Comparison of ENCODE assay signal across 8 cellular contexts in the genomic region with DNA sequence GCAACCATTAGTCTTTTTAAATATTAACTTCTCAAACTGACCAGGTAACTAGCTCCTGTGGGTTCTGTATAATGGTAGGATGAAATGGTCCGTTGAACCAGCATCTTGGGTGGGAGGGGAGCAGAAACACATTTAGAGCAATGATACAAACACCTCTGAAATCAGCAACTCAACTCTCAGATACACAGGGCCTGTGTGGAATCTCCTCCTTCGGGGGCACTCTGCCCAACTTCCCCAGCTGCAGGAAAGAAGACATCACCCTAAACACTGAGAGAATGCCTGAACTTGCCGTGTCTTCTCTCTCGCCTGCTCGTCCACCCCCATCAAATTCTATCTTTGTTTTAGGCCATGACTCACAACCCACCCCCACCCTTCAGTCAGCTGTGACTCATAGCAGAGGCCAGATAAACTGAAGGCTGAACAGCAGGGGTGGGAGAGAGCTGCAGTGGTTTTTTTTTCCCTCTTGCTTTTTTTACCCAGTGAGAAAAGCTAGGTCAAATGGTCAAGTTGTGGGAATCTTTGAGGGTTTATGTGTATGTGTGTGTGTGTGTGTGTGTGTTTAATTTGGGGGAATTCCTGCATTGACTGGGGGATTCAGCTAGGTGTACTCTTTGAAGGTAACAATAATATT.
A peak's percentile ranks its signal among the peaks of the same experiment; 100 is the strongest.
DNase-seq lines count a peak whose midpoint lies in the region; ATAC-seq and TF ChIP-seq lines count a peak whose summit lies in the region.

No MANE protein-coding gene starts in this region.

- no peaks in the 10 kb centered on the region for H3K36me3 ChIP-seq in SK-N-SH (replicated peaks in 1 of 2; ENCODE audit: control insufficient read depth in 1 of 2, insufficient read depth in 2 of 2, low read length in 1 of 2)

- no peak overlapping the region for H3K4me3 ChIP-seq in SK-N-SH (ENCODE audit: low read depth in 2 of 2, low read length in 1 of 2)

- no peaks in the 10 kb centered on the region for H4K20me1 ChIP-seq in SK-N-SH (ENCODE audit: insufficient read depth)

- peak overlapping the region; percentile 31 for H3K4me2 ChIP-seq in SK-N-SH

- CTCF ChIA-PET in SK-N-SH (lab: Yijun Ruan, JAX) = interaction anchor here (0.6 to 1.5 kb wide), 4 partner anchors 14 to 1289 kb away, joined by 3 to 4 read pairs (median 4); no protein-coding TSS in a partner anchor

- H3K27ac ChIP-seq in SK-N-SH (ENCODE audit: low read depth in 2 of 2, low read length in 1 of 2) = peak overlapping the region; percentile 8 to 91; a peak in 3 of 4 replicates

- H3K9me3 ChIP-seq in SK-N-SH = no peaks in the 10 kb centered on the region

- no peaks in the 10 kb centered on the region for H3K79me2 ChIP-seq in SK-N-SH (ENCODE audit: insufficient read depth)

- no peaks in the 10 kb centered on the region for H3K27me3 ChIP-seq in SK-N-SH (ENCODE audit: insufficient read depth)

- peak; percentile 33 for DNase-seq in SK-N-SH
- DNase-seq in foreskin melanocyte = peak; percentile 91
- DNase-seq in pons (ENCODE audit: low spot score) = peak; percentile 55
- no peak for DNase-seq in KG1 (lab: John Stamatoyannopoulos, UW)
- DNase-seq in NCI-H345 (lab: John Stamatoyannopoulos, UW) = no peak

- POLR2A ChIA-PET in SK-N-SH (lab: Yijun Ruan, JAX) = no interaction called here

- peak; percentile 20; the same call in 1 of the 2 replicates for TF ChIP-seq RAD21 in SK-N-SH (IDR thresholded peaks at IDR 0.05; ENCODE audit: low read length)

- peak; percentile 62 to 95 for TF ChIP-seq EP300 in SK-N-SH (IDR thresholded peaks at IDR 0.05; ENCODE audit: borderline replicate concordance in 1 of 2, low read depth in 1 of 2, low read length in 1 of 2)

- peak overlapping the region; percentile 19; the same call in 1 of the 2 replicates for H3K9ac ChIP-seq in SK-N-SH

- H2AFZ ChIP-seq in SK-N-SH (ENCODE audit: low read depth) = peak overlapping the region; percentile 73; the same call in 1 of the 2 replicates

- H3K4me1 ChIP-seq in SK-N-SH (ENCODE audit: control insufficient read depth in 1 of 2, insufficient read depth in 2 of 2, low read depth in 1 of 2, low read length in 1 of 2) = peaks cover 0 to 11% of the 10 kb centered on the region in 2 experiments; a peak in 3 of 4 replicates

- H3F3A ChIP-seq in SK-N-SH (replicated peaks; ENCODE audit: insufficient read depth) = peaks cover 3% of the 10 kb centered on the region

- WGBS in SK-N-SH (ENCODE audit: low lambda C conversion rate) = 15% methylated on average over 5 of the region's 5 CpGs

- no peaks in the 10 kb centered on the region for H3K9me2 ChIP-seq in SK-N-SH

- ATAC-seq in GM18909 (IDR thresholded peaks at IDR 0.05; ENCODE audit: poor library complexity, unreplicated experiment) (peak; percentile 79), HG03196 (IDR thresholded peaks at IDR 0.05; ENCODE audit: unreplicated experiment) (peak; percentile 65), HG03439 (IDR thresholded peaks at IDR 0.05; ENCODE audit: unreplicated experiment) (no peak)

- TF ChIP-seq CTCF in SK-N-SH (IDR thresholded peaks at IDR 0.05) = no peak

TF ChIP-seq in SK-N-SH, 30 proteins besides CTCF, POLR2A, EP300 and RAD21 (continues in another document):
- TF ChIP-seq FOSL2 (IDR thresholded peaks at IDR 0.05; ENCODE audit: borderline replicate concordance, low read depth) (peak; percentile 100), NRF1 (IDR thresholded peaks at IDR 0.05; ENCODE audit: low read depth, low read length) (no peak), FOXJ3 (CRISPR knock-in tag; IDR thresholded peaks at IDR 0.05) (no peak), RXRA (IDR thresholded peaks at IDR 0.05; ENCODE audit: borderline replicate concordance, low read depth) (peak; percentile 96), SIN3A (IDR thresholded peaks at IDR 0.05; ENCODE audit: borderline replicate concordance, low read depth, low read length) (0 out of 2 replicates have a peak, but pooled peaks have one; percentile 38), NFIC (IDR thresholded peaks at IDR 0.05; ENCODE audit: borderline replicate concordance) (peak; percentile 81), TEAD4 (IDR thresholded peaks at IDR 0.05; ENCODE audit: borderline replicate concordance, insufficient read depth) (peak; percentile 57; the same call in 1 of the 2 replicates), TAF1 (IDR thresholded peaks at IDR 0.05; ENCODE audit: borderline replicate concordance, low read depth, low read length) (no peak), JUND (IDR thresholded peaks at IDR 0.05) (peak; percentile 100), EZH2phosphoT487 (IDR thresholded peaks at IDR 0.05; ENCODE audit: borderline replicate concordance, low read depth) (no peak), RCOR1 (IDR thresholded peaks at IDR 0.05; ENCODE audit: low read length) (no peak), RFX5 (IDR thresholded peaks at IDR 0.05; ENCODE audit: low read length) (no peak), GABPA (IDR thresholded peaks at IDR 0.05; ENCODE audit: low read depth) (no peak), GATA2 (CRISPR knock-in tag; IDR thresholded peaks at IDR 0.05) (no peak), ELF1 (IDR thresholded peaks at IDR 0.05) (no peak; the same call in 1 of the 2 replicates), MXI1 (IDR thresholded peaks at IDR 0.05; ENCODE audit: low read depth, low read length) (no peak)
- TF ChIP-seq, protein P1, sequence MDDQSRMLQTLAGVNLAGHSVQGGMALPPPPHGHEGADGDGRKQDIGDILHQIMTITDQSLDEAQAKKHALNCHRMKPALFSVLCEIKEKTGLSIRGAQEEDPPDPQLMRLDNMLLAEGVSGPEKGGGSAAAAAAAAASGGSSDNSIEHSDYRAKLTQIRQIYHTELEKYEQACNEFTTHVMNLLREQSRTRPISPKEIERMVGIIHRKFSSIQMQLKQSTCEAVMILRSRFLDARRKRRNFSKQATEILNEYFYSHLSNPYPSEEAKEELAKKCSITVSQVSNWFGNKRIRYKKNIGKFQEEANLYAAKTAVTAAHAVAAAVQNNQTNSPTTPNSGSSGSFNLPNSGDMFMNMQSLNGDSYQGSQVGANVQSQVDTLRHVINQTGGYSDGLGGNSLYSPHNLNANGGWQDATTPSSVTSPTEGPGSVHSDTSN (IDR thresholded peaks at IDR 0.05) = peak; percentile 86
- TF ChIP-seq, protein P2, sequence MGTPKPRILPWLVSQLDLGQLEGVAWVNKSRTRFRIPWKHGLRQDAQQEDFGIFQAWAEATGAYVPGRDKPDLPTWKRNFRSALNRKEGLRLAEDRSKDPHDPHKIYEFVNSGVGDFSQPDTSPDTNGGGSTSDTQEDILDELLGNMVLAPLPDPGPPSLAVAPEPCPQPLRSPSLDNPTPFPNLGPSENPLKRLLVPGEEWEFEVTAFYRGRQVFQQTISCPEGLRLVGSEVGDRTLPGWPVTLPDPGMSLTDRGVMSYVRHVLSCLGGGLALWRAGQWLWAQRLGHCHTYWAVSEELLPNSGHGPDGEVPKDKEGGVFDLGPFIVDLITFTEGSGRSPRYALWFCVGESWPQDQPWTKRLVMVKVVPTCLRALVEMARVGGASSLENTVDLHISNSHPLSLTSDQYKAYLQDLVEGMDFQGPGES (IDR thresholded peaks at IDR 0.05; ENCODE audit: low read depth, low read length) = no peak
- TF ChIP-seq, protein P3, sequence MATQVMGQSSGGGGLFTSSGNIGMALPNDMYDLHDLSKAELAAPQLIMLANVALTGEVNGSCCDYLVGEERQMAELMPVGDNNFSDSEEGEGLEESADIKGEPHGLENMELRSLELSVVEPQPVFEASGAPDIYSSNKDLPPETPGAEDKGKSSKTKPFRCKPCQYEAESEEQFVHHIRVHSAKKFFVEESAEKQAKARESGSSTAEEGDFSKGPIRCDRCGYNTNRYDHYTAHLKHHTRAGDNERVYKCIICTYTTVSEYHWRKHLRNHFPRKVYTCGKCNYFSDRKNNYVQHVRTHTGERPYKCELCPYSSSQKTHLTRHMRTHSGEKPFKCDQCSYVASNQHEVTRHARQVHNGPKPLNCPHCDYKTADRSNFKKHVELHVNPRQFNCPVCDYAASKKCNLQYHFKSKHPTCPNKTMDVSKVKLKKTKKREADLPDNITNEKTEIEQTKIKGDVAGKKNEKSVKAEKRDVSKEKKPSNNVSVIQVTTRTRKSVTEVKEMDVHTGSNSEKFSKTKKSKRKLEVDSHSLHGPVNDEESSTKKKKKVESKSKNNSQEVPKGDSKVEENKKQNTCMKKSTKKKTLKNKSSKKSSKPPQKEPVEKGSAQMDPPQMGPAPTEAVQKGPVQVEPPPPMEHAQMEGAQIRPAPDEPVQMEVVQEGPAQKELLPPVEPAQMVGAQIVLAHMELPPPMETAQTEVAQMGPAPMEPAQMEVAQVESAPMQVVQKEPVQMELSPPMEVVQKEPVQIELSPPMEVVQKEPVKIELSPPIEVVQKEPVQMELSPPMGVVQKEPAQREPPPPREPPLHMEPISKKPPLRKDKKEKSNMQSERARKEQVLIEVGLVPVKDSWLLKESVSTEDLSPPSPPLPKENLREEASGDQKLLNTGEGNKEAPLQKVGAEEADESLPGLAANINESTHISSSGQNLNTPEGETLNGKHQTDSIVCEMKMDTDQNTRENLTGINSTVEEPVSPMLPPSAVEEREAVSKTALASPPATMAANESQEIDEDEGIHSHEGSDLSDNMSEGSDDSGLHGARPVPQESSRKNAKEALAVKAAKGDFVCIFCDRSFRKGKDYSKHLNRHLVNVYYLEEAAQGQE (IDR thresholded peaks at IDR 0.05; ENCODE audit: low read depth, low read length) = peak; percentile 71; the same call in 1 of the 2 replicates
- TF ChIP-seq, protein P4, sequence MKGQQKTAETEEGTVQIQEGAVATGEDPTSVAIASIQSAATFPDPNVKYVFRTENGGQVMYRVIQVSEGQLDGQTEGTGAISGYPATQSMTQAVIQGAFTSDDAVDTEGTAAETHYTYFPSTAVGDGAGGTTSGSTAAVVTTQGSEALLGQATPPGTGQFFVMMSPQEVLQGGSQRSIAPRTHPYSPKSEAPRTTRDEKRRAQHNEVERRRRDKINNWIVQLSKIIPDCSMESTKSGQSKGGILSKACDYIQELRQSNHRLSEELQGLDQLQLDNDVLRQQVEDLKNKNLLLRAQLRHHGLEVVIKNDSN (IDR thresholded peaks at IDR 0.05; ENCODE audit: borderline replicate concordance, low read depth) = no peak
- TF ChIP-seq, protein P5, sequence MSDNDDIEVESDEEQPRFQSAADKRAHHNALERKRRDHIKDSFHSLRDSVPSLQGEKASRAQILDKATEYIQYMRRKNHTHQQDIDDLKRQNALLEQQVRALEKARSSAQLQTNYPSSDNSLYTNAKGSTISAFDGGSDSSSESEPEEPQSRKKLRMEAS (IDR thresholded peaks at IDR 0.05; ENCODE audit: low read depth) = peak; percentile 71
- TF ChIP-seq, protein P6, sequence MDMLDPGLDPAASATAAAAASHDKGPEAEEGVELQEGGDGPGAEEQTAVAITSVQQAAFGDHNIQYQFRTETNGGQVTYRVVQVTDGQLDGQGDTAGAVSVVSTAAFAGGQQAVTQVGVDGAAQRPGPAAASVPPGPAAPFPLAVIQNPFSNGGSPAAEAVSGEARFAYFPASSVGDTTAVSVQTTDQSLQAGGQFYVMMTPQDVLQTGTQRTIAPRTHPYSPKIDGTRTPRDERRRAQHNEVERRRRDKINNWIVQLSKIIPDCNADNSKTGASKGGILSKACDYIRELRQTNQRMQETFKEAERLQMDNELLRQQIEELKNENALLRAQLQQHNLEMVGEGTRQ (IDR thresholded peaks at IDR 0.05; ENCODE audit: borderline replicate concordance, low read depth, low read length) = no peak

Comparison
In these comparisons a context has a peak if more than half of its experiments do, and no peak if none do; other contexts are left out.
1. DNase-seq: peak in SK-N-SH (single experiment), foreskin melanocyte (single experiment) and pons (single experiment); none in KG1 (single experiment) and NCI-H345 (single experiment).